Comparison of ENCODE assay signal across 8 cellular contexts in genomic region chr15:59656935-59657634, GRCh38. TPM values are rescaled to one million over a fixed set of nuclear protein-coding genes. Genes with fewer than 3 reads are reported as not detected.
DNase-seq lines count a peak whose midpoint lies in the region; ATAC-seq and TF ChIP-seq lines count a peak whose summit lies in the region.

A gene with protein sequence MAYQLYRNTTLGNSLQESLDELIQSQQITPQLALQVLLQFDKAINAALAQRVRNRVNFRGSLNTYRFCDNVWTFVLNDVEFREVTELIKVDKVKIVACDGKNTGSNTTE (minus strand): TSS chr15:59657515. CDS start chr15:59652277, 5,238 bp downstream.

- peaks cover 9 to 37% of the 10 kb centered on the region in 2 donors for H3K4me1 ChIP-seq in left lung

- no peak for TF ChIP-seq CTCF in left lung (IDR thresholded peaks at IDR 0.05)

- peak within 1 kb of the TSS; percentile 86 to 87 for H3K4me3 ChIP-seq in left lung

- peak within 1 kb of the TSS; percentile 71 to 92 for H3K27ac ChIP-seq in left lung

- H3K27me3 ChIP-seq in left lung, result no peaks in the 10 kb centered on the region

- H3K36me3 ChIP-seq in left lung, result peaks cover 0 to 44% of the 10 kb centered on the region in 2 donors

- no peaks in the 10 kb centered on the region for H3K9me3 ChIP-seq in left lung

- ATAC-seq in GM19452 (IDR thresholded peaks at IDR 0.05; ENCODE audit: unreplicated experiment) (peak; percentile 98), HG03575 (IDR thresholded peaks at IDR 0.05; ENCODE audit: extremely low read depth, insufficient number of reproducible peaks, low FRiP score, unreplicated experiment) (peak; percentile 62), left lung (peak; percentile 100)

- peak; percentile 98 for DNase-seq in CD1c-positive myeloid dendritic cell (ENCODE audit: extremely low spot score)
- DNase-seq in NCI-H82 (lab: John Stamatoyannopoulos, UW), result peak; percentile 98
- peak; percentile 94 to 96 for DNase-seq in activated CD4-positive, alpha-beta T cell treated with anti-CD3 and anti-CD28 coated beads, Interleukin-2, amount 50 U/mL, for 48 hours
- DNase-seq in dermis microvascular lymphatic vessel endothelial cell (ENCODE audit: low read depth in 2 of 2), result peak; percentile 80 to 94
- DNase-seq in left lung, result peak; percentile 97 to 99
- peak; percentile 85 for DNase-seq in stimulated activated CD4-positive, alpha-beta T cell treated with anti-CD3 and anti-CD28 coated beads, Interleukin-2, amount 100 ng/mL, for 4 hours (ENCODE audit: low read depth)

- intact Hi-C loops in left lung (cut with DNase I), result no loop called here

RNA-seq across cellular contexts. Expression of the gene that starts here (rescaled TPM):
- total RNA-seq in dermis microvascular lymphatic vessel endothelial cell (47.8 and 61.5 TPM in 2 replicates), left lung (100 to 1,000 TPM; 101 to 104 TPM)

Comparison
In these comparisons a context has a peak if more than half of its experiments do, and no peak if none do; other contexts are left out.
1. Peak in every context shown above with its lines: DNase-seq, ATAC-seq, H3K4me3 ChIP-seq and H3K27ac ChIP-seq.